11 cellular contexts compared by ENCODE assay signal in the genomic region with DNA sequence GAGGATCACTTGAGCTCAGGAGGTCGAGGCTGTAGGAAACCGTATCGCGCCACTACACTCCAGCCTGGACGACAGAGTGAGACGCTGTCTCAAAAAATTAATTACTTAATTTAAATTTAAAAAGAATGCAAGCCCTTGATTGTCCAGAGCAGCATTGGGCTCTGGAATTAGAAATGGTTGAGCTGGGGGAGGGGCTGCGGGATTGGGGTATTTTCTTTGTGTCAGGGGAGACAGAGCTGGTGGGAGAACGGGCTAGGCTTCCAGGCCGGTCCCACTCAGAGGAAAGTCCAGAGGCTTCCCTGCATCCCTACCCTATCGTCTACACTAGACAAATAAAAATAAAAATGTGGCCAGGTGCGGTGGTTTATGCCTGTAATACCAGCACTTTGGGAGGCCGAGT. TPM values are rescaled to one million over a fixed set of nuclear protein-coding genes. Genes with fewer than 3 reads are reported as not detected.
DNase-seq lines count a peak whose midpoint lies in the region; ATAC-seq and TF ChIP-seq lines count a peak whose summit lies in the region.
"Had no signal": no experiment of that assay in that cellular context is flagged by ENCODE, and none has a peak within 500 bp of the region (broad histone marks: within the 10 kb centered on the region; RNA-seq: fewer than 3 reads in every experiment).

No MANE protein-coding gene starts in this region.

- no peaks in the 10 kb centered on the region for H3K9me3 ChIP-seq in ES-I3 (ENCODE audit: control insufficient read depth, insufficient read depth, low read length)
- peaks cover 7% of the 10 kb centered on the region for H3K9me3 ChIP-seq in trophoblast cell (ENCODE audit: insufficient read depth, low read depth, low read length)

- no peak overlapping the region for H2BK12ac ChIP-seq in trophoblast cell (ENCODE audit: low read length)

- H3K27me3 Mint-ChIP-seq in WTC11 (ENCODE audit: low read depth) = no peaks in the 10 kb centered on the region
- H3K27me3 Mint-ChIP-seq in activated CD4-positive, alpha-beta memory T cell treated with anti-CD3 and anti-CD28 coated beads, Interleukin-2, amount 10 ng/mL, durations not matched to agents 7 days and 5 days = peaks cover 8% of the 10 kb centered on the region

- H2BK120ac ChIP-seq in trophoblast cell (ENCODE audit: insufficient read depth, low read length, poor library complexity) = no peak overlapping the region

- ATAC-seq in WTC11 = no peak
- ATAC-seq in HG02678 (IDR thresholded peaks at IDR 0.05; ENCODE audit: unreplicated experiment) = no peak

- no peak overlapping the region for H2BK5ac ChIP-seq in trophoblast cell (ENCODE audit: low read depth, low read length, poor library complexity)

- peak overlapping the region; percentile 0 for H4K91ac ChIP-seq in trophoblast cell (ENCODE audit: low read depth, low read length)

- H3K9ac ChIP-seq in ES-I3 (ENCODE audit: low read depth, low read length) (peak overlapping the region; percentile 78), trophoblast cell (ENCODE audit: low read length) (no peak overlapping the region)

- peaks cover 6% of the 10 kb centered on the region for H3K36me3 Mint-ChIP-seq in WTC11
- no peaks in the 10 kb centered on the region for H3K36me3 Mint-ChIP-seq in activated CD4-positive, alpha-beta memory T cell treated with anti-CD3 and anti-CD28 coated beads, Interleukin-2, amount 10 ng/mL, durations not matched to agents 7 days and 5 days (ENCODE audit: low read depth)

- POLR2A ChIA-PET in WTC11 (lab: Charles Lee) = interaction anchor here (0.6 to 4.0 kb wide), 7 partner anchors 16 to 117 kb away, joined by 3 to 34 read pairs (median 3); partner anchors contain the start of genes JUND and LSM4
- POLR2A ChIA-PET in activated CD4-positive, alpha-beta memory T cell treated with anti-CD3 and anti-CD28 coated beads, Interleukin-2, amount 10 ng/mL, durations not matched to agents 7 days and 5 days (lab: Charles Lee) = interaction anchor here (1.3 to 4.4 kb wide), 5 partner anchors 10 to 117 kb away, joined by 3 to 32 read pairs (median 11); partner anchors contain the start of genes LSM4 and MPV17L2

- peaks cover 3% of the 10 kb centered on the region for H3K79me2 ChIP-seq in trophoblast cell (ENCODE audit: control insufficient read depth, insufficient read depth, low read length, poor library complexity)

- TF ChIP-seq CTCF in WTC11 (IDR thresholded peaks at IDR 0.05) = no peak

- H3K4me2 ChIP-seq in trophoblast cell (ENCODE audit: low read length) = peak overlapping the region; percentile 97

- H3K14ac ChIP-seq in trophoblast cell (ENCODE audit: low read length) = no peak overlapping the region

- no peak overlapping the region for H3K4ac ChIP-seq in trophoblast cell (ENCODE audit: low read depth, low read length)

- no peak overlapping the region for H3K23ac ChIP-seq in trophoblast cell (ENCODE audit: low read length)

- no peaks in the 10 kb centered on the region for H3K9me3 Mint-ChIP-seq in WTC11
- no peaks in the 10 kb centered on the region for H3K9me3 Mint-ChIP-seq in activated CD4-positive, alpha-beta memory T cell treated with anti-CD3 and anti-CD28 coated beads, Interleukin-2, amount 10 ng/mL, durations not matched to agents 7 days and 5 days

- no peak overlapping the region for H2AFZ ChIP-seq in trophoblast cell (ENCODE audit: insufficient read depth, low read length, poor library complexity)

- peaks cover 8% of the 10 kb centered on the region for H3K79me1 ChIP-seq in trophoblast cell (ENCODE audit: low read length)

- DNase-seq in WTC11 (ENCODE audit: low spot score) (no peak), trophoblast cell (no peak), NK-92 (lab: John Stamatoyannopoulos, UW; ENCODE audit: unreplicated experiment) (no peak)
- DNase-seq in effector CD8-positive, alpha-beta T cell (lab: John Stamatoyannopoulos, UW) = no peak
- DNase-seq in activated CD4-positive, alpha-beta memory T cell treated with anti-CD3 and anti-CD28 coated beads, Interleukin-2, amount 10 ng/mL, durations not matched to agents 7 days and 5 days = no peak
- DNase-seq: activated CD8-positive, alpha-beta memory T cell treated with anti-CD3 and anti-CD28 coated beads, Interleukin-2, amount 50 U/mL, for 4 hours; NCI-H446 treated with DMSO at 0.1 percent for 48 hours; RPMI8226 had no signal

- WGBS in trophoblast cell (ENCODE audit: extremely low coverage, insufficient coverage, insufficient read length) = no CpG with 5 or more reads among the region's 12 CpGs

- no peak overlapping the region for H3K18ac ChIP-seq in trophoblast cell (ENCODE audit: low read length)

- no peak overlapping the region for H3K27ac ChIP-seq in trophoblast cell (ENCODE audit: low read depth, low read length)

- H4K12ac ChIP-seq in trophoblast cell (ENCODE audit: low read depth, low read length) = no peak overlapping the region

- H3K4me1 ChIP-seq in ES-I3 (ENCODE audit: insufficient read depth, low read length) (no peaks in the 10 kb centered on the region; the same call in 1 of the 2 replicates), trophoblast cell (ENCODE audit: control insufficient read depth in 1 of 2, insufficient read depth in 2 of 2, low read length in 2 of 2) (peaks cover 9 to 12% of the 10 kb centered on the region in 2 experiments)

- peaks cover 22% of the 10 kb centered on the region for H3K4me1 Mint-ChIP-seq in WTC11
- peaks cover 31% of the 10 kb centered on the region for H3K4me1 Mint-ChIP-seq in activated CD4-positive, alpha-beta memory T cell treated with anti-CD3 and anti-CD28 coated beads, Interleukin-2, amount 10 ng/mL, durations not matched to agents 7 days and 5 days

- no peak overlapping the region for H2AK5ac ChIP-seq in trophoblast cell (ENCODE audit: low read length)

- H3K27ac Mint-ChIP-seq in WTC11 = peak overlapping the region; percentile 79
- no peak overlapping the region for H3K27ac Mint-ChIP-seq in activated CD4-positive, alpha-beta memory T cell treated with anti-CD3 and anti-CD28 coated beads, Interleukin-2, amount 10 ng/mL, durations not matched to agents 7 days and 5 days

- H3K36me3 ChIP-seq in ES-I3 (ENCODE audit: insufficient read depth, low read length) (no peaks in the 10 kb centered on the region), trophoblast cell (ENCODE audit: control insufficient read depth in 1 of 2, insufficient read depth in 2 of 2, low read length in 2 of 2) (no peaks in the 10 kb centered on the region)

- CTCF ChIA-PET in WTC11 (lab: Charles Lee) = interaction anchor here (0.6 to 9.7 kb wide), 13 partner anchors 13 to 423 kb away, joined by 3 to 369 read pairs (median 13); partner anchors contain the start of genes JUND and MPV17L2
- CTCF ChIA-PET in activated CD4-positive, alpha-beta memory T cell treated with anti-CD3 and anti-CD28 coated beads, Interleukin-2, amount 10 ng/mL, durations not matched to agents 7 days and 5 days (lab: Charles Lee) = interaction anchor here (1.0 to 8.5 kb wide), 5 partner anchors 13 to 123 kb away, joined by 6 to 70 read pairs (median 21); partner anchors contain the start of gene MPV17L2

- H3K4me3 Mint-ChIP-seq in WTC11 = peak overlapping the region; percentile 86
- no peak overlapping the region for H3K4me3 Mint-ChIP-seq in activated CD4-positive, alpha-beta memory T cell treated with anti-CD3 and anti-CD28 coated beads, Interleukin-2, amount 10 ng/mL, durations not matched to agents 7 days and 5 days

- H3K4me3 ChIP-seq in iPS-11a (ENCODE audit: low read depth, low read length) = peak overlapping the region; percentile 46
- H3K4me3 ChIP-seq in trophoblast cell (ENCODE audit: low read depth, low read length) = no peak overlapping the region

- H4K8ac ChIP-seq in trophoblast cell (ENCODE audit: low read depth, low read length) = peak overlapping the region; percentile 1

- H3K27me3 ChIP-seq in trophoblast cell (ENCODE audit: insufficient read depth, low read length) = no peaks in the 10 kb centered on the region

TF ChIP-seq in WTC11, 78 proteins besides CTCF, POLR2A, EP300 and RAD21 (continues in another document):
- no peak for TF ChIP-seq FOXK1 (CRISPR knock-in tag; IDR thresholded peaks at IDR 0.05)
- TF ChIP-seq TP53 (CRISPR knock-in tag; IDR thresholded peaks at IDR 0.05) = no peak
- no peak for TF ChIP-seq RORB (CRISPR knock-in tag; IDR thresholded peaks at IDR 0.05)
- no peak for TF ChIP-seq NFYB (CRISPR knock-in tag; conservative IDR thresholded peaks at IDR 0.05; ENCODE audit: low read depth)
- no peak for TF ChIP-seq FOXJ3 (CRISPR knock-in tag; IDR thresholded peaks at IDR 0.05; ENCODE audit: borderline replicate concordance)
- no peak for TF ChIP-seq MXD4 (CRISPR knock-in tag; IDR thresholded peaks at IDR 0.05; ENCODE audit: borderline replicate concordance)

RNA-seq across cellular contexts. Expression of gene RAB3A, which starts 2.2 kb away (rescaled TPM):
- 12.2 to 14.7 TPM (median 14.6 TPM) in 3 replicates for total RNA-seq in WTC11 (2021)
- polyA plus RNA-seq in trophoblast cell (2013) = 2.5 and 3.0 TPM in 2 replicates
- 1 to 10 TPM; 3.7 to 5.3 TPM for total RNA-seq in activated CD4-positive, alpha-beta memory T cell treated with anti-CD3 and anti-CD28 coated beads, Interleukin-2, amount 10 ng/mL, durations not matched to agents 7 days and 5 days

RNA-seq across cellular contexts. Expression of gene MPV17L2, which starts 13.0 kb away (rescaled TPM):
- 26.3 to 29.8 TPM (median 28.0 TPM) in 3 replicates for total RNA-seq in WTC11 (2021)
- 26.0 and 26.7 TPM in 2 replicates for polyA plus RNA-seq in trophoblast cell (2013)
- total RNA-seq in activated CD4-positive, alpha-beta memory T cell treated with anti-CD3 and anti-CD28 coated beads, Interleukin-2, amount 10 ng/mL, durations not matched to agents 7 days and 5 days = 1 to 10 TPM; 6.2 to 6.3 TPM

RNA-seq across cellular contexts. Expression of gene PDE4C, which starts 20.2 kb away (rescaled TPM):
- 3.0 to 5.7 TPM (median 3.8 TPM) in 3 replicates for total RNA-seq in WTC11 (2021)
- polyA plus RNA-seq in trophoblast cell (2013) = 0.38 and 0.60 TPM in 2 replicates
- total RNA-seq in activated CD4-positive, alpha-beta memory T cell treated with anti-CD3 and anti-CD28 coated beads, Interleukin-2, amount 10 ng/mL, durations not matched to agents 7 days and 5 days = under 1 TPM; 0.13 to 0.18 TPM

RNA-seq across cellular contexts. Expression of gene IFI30, which starts 32.4 kb away (rescaled TPM):
- 20.2 to 30.3 TPM (median 26.2 TPM) in 3 replicates for total RNA-seq in WTC11 (2021)
- polyA plus RNA-seq in trophoblast cell (2013) = 4.4 and 4.9 TPM in 2 replicates
- total RNA-seq in activated CD4-positive, alpha-beta memory T cell treated with anti-CD3 and anti-CD28 coated beads, Interleukin-2, amount 10 ng/mL, durations not matched to agents 7 days and 5 days = 10 to 100 TPM; 48.0 to 55.6 TPM

RNA-seq across cellular contexts. Expression of gene PIK3R2, which starts 53.1 kb away (rescaled TPM):
- total RNA-seq in WTC11 (2021) = 51.9 to 56.9 TPM (median 53.8 TPM) in 3 replicates
- 56.7 and 57.2 TPM in 2 replicates for polyA plus RNA-seq in trophoblast cell (2013)
- 10 to 100 TPM; 10.9 to 11.3 TPM for total RNA-seq in activated CD4-positive, alpha-beta memory T cell treated with anti-CD3 and anti-CD28 coated beads, Interleukin-2, amount 10 ng/mL, durations not matched to agents 7 days and 5 days
